Comparison of ENCODE assay signal across 32 cellular contexts in the genomic region with DNA sequence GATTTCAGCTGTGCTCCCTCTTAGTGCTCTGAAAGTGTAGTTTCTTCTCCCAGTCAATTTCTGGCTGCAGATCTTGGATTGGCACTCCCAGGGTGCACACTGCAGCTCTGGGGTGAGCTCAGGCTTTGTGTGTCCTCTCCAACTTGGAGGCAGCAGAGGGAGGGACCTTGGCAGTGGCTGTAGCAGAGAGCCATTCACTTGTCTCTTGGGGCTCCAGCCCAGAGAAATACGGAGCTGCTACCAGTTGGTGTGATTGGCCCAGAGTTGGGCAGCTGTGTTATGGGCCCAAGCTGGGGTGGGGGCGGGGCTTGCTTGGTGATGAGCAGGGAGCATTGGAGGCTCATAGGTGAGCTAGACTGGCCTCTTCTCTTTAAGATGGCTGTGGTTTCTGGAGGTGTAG.
DNase-seq lines count a peak whose midpoint lies in the region; TF ChIP-seq lines count a peak whose summit lies in the region.
"Had no signal": no experiment of that assay in that cellular context is flagged by ENCODE, and none has a peak within 500 bp of the region (broad histone marks: within the 10 kb centered on the region; RNA-seq: fewer than 3 reads in every experiment).

No MANE protein-coding gene starts in this region.

- peak overlapping the region; percentile 89 for H3K27ac Mint-ChIP-seq in neural crest cell (ENCODE audit: unreplicated experiment)
- no peak overlapping the region for H3K27ac Mint-ChIP-seq in activated CD4-positive, alpha-beta T cell treated with anti-CD3 and anti-CD28 coated beads, Interleukin-2, amount 10 ng/mL, durations not matched to agents 24 days and 14 days
- H3K27ac Mint-ChIP-seq: activated CD4-positive, alpha-beta T cell treated with anti-CD3 and anti-CD28 coated beads for 36 hours; activated CD8-positive, alpha-beta T cell treated with anti-CD3 and anti-CD28 coated beads, Interleukin-2, amount 10 ng/mL, durations not matched to agents 7 days and 5 days; activated naive CD4-positive, alpha-beta T cell treated with anti-CD3 and anti-CD28 coated beads, Interleukin-2, amount 50 U/mL, for 24 hours; progenitor cell of endocrine pancreas had no signal

- no peaks in the 10 kb centered on the region for H3K9me3 Mint-ChIP-seq in neural crest cell
- H3K9me3 Mint-ChIP-seq in activated CD4-positive, alpha-beta T cell treated with anti-CD3 and anti-CD28 coated beads, Interleukin-2, amount 10 ng/mL, durations not matched to agents 24 days and 14 days: no peaks in the 10 kb centered on the region
- H3K9me3 Mint-ChIP-seq: activated naive CD4-positive, alpha-beta T cell treated with anti-CD3 and anti-CD28 coated beads, Interleukin-2, amount 50 U/mL, for 24 hours had no signal

- no peaks in the 10 kb centered on the region for H3K4me1 Mint-ChIP-seq in neural crest cell
- no peaks in the 10 kb centered on the region for H3K4me1 Mint-ChIP-seq in activated CD4-positive, alpha-beta T cell treated with anti-CD3 and anti-CD28 coated beads, Interleukin-2, amount 10 ng/mL, durations not matched to agents 24 days and 14 days
- H3K4me1 Mint-ChIP-seq: activated CD4-positive, alpha-beta T cell treated with anti-CD3 and anti-CD28 coated beads for 36 hours; activated naive CD4-positive, alpha-beta T cell treated with anti-CD3 and anti-CD28 coated beads, Interleukin-2, amount 50 U/mL, for 24 hours had no signal

- intact Hi-C loops in activated CD4-positive, alpha-beta T cell treated with anti-CD3 and anti-CD28 coated beads, Interleukin-2, amount 10 ng/mL, durations not matched to agents 24 days and 14 days (cut with micrococcal nuclease): no loop called here

- H3K27ac ChIP-seq in cingulate gyrus (ENCODE audit: low read depth, low read length): peak overlapping the region; percentile 69
- H3K27ac ChIP-seq: 22Rv1, C4-2B, epithelial cell of prostate, left lung, sigmoid colon, stomach, transverse colon had no signal

- no peak for TF ChIP-seq CTCF in neural crest cell (conservative IDR thresholded peaks at IDR 0.05)

- no peaks in the 10 kb centered on the region for H3K27me3 Mint-ChIP-seq in neural crest cell (ENCODE audit: low read depth)
- no peaks in the 10 kb centered on the region for H3K27me3 Mint-ChIP-seq in activated CD4-positive, alpha-beta T cell treated with anti-CD3 and anti-CD28 coated beads, Interleukin-2, amount 10 ng/mL, durations not matched to agents 24 days and 14 days
- H3K27me3 Mint-ChIP-seq: activated CD4-positive, alpha-beta T cell treated with anti-CD3 and anti-CD28 coated beads for 36 hours; activated naive CD4-positive, alpha-beta T cell treated with anti-CD3 and anti-CD28 coated beads, Interleukin-2, amount 50 U/mL, for 24 hours; progenitor cell of endocrine pancreas had no signal

- H3K4me3 Mint-ChIP-seq in neural crest cell: no peak overlapping the region
- no peak overlapping the region for H3K4me3 Mint-ChIP-seq in activated CD4-positive, alpha-beta T cell treated with anti-CD3 and anti-CD28 coated beads, Interleukin-2, amount 10 ng/mL, durations not matched to agents 24 days and 14 days
- H3K4me3 Mint-ChIP-seq: activated CD4-positive, alpha-beta T cell treated with anti-CD3 and anti-CD28 coated beads for 36 hours; activated CD8-positive, alpha-beta T cell treated with anti-CD3 and anti-CD28 coated beads, Interleukin-2, amount 10 ng/mL, durations not matched to agents 7 days and 5 days; activated naive CD4-positive, alpha-beta T cell treated with anti-CD3 and anti-CD28 coated beads, Interleukin-2, amount 50 U/mL, for 24 hours had no signal

- peaks cover under 1% of the 10 kb centered on the region for H3K36me3 Mint-ChIP-seq in neural crest cell (ENCODE audit: low read depth)
- no peaks in the 10 kb centered on the region for H3K36me3 Mint-ChIP-seq in activated CD4-positive, alpha-beta T cell treated with anti-CD3 and anti-CD28 coated beads, Interleukin-2, amount 10 ng/mL, durations not matched to agents 24 days and 14 days (ENCODE audit: low read depth)

- DNase-seq in NCI-H1436 (lab: John Stamatoyannopoulos, UW): peak; percentile 7
- no peak for DNase-seq in NCI-H1436 treated with DMSO at 0.1 percent for 48 hours (lab: John Stamatoyannopoulos, UW)
- no peak for DNase-seq in neural crest cell (ENCODE audit: low read depth, low spot score)
- DNase-seq in effector CD8-positive, alpha-beta T cell (lab: John Stamatoyannopoulos, UW): no peak
- no peak for DNase-seq in activated CD4-positive, alpha-beta T cell treated with anti-CD3 and anti-CD28 coated beads, Interleukin-2, amount 10 ng/mL, durations not matched to agents 24 days and 14 days
- no peak for DNase-seq in activated naive CD4-positive, alpha-beta T cell treated with Interleukin-2 at 50 U/mL for 16 hours
- no peak for DNase-seq in D341Med (ENCODE audit: low spot score)
- DNase-seq: activated CD4-positive, alpha-beta T cell treated with anti-CD3 and anti-CD28 coated beads for 36 hours; activated CD8-positive, alpha-beta T cell treated with anti-CD3 and anti-CD28 coated beads, Interleukin-2, amount 10 ng/mL, durations not matched to agents 7 days and 5 days; aorta; Caco-2; DMS79; effector CD4-positive, alpha-beta T cell; KG1; left lung; mesenchymal stem cell; NCI-H1417 treated with DMSO at 0.1 percent for 48 hours; NCI-H2107; NCI-H446 treated with DMSO at 0.1 percent for 48 hours; NCI-H82; SIG-M5; sigmoid colon; stimulated activated CD4-positive, alpha-beta T cell treated with anti-CD3 and anti-CD28 coated beads, Interleukin-12 subunit alpha, Interleukin-12 subunit beta, amount 100 ng/mL, for 4 hours; stimulated activated CD4-positive, alpha-beta T cell treated with anti-CD3 and anti-CD28 coated beads, Interleukin-2, amount 100 ng/mL, for 48 hours; stomach; transverse colon had no signal
